ENCODE assay signal across 8 cellular contexts in the genomic region with DNA sequence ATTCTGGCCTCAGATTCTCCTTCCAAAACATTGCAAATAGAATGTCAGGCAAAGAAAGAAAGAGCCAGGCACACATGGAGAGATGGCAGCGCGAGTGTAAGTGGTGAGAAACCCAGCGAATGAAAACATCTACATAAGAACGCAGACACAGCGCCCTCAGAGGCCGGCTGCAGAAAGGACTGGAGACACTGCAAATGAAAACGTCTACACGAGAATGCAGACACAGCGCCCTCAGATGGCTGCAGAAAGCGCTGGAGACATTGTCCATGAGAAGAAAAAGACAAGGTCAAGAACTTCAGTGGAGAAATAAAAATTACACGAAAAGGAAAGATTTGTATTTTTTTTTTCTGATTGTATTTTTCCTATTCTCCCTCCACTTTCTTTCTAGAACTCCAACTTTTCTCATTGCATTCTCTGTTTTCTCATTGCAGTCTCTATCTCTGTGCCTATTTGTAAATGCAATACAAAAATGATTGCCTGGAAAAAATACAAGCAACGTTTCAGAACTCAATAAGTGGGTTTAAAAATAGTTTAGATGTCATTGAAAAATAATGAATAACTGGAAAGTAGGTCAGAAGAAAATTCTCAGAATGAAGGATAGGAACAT.
DNase-seq lines count a peak whose midpoint lies in the region; ATAC-seq and TF ChIP-seq lines count a peak whose summit lies in the region.

No MANE protein-coding gene starts in this region.

- H3K9me3 Mint-ChIP-seq in activated CD4-positive, alpha-beta T cell treated with anti-CD3 and anti-CD28 coated beads, Interleukin-2, amount 10 ng/mL, durations not matched to agents 24 days and 14 days, result no peaks in the 10 kb centered on the region

- no peak overlapping the region for H3K4me3 Mint-ChIP-seq in activated CD4-positive, alpha-beta T cell treated with anti-CD3 and anti-CD28 coated beads, Interleukin-2, amount 10 ng/mL, durations not matched to agents 24 days and 14 days

- no peak overlapping the region for H3K4me3 ChIP-seq in AG10803 (ENCODE audit: low read length)
- H3K4me3 ChIP-seq in lower leg skin (ENCODE audit: low read depth, poor library complexity, severe bottlenecking), result no peak overlapping the region

- H3K27ac Mint-ChIP-seq in activated CD4-positive, alpha-beta T cell treated with anti-CD3 and anti-CD28 coated beads, Interleukin-2, amount 10 ng/mL, durations not matched to agents 24 days and 14 days, result no peak overlapping the region

- H3K27me3 Mint-ChIP-seq in activated CD4-positive, alpha-beta T cell treated with anti-CD3 and anti-CD28 coated beads, Interleukin-2, amount 10 ng/mL, durations not matched to agents 24 days and 14 days, result peaks cover 37% of the 10 kb centered on the region

- WGBS in lower leg skin, 2 donors, result 1 to 2% methylated on average over 12 of the region's 12 CpGs

- peak; percentile 84 for ATAC-seq in GM19025 (IDR thresholded peaks at IDR 0.05; ENCODE audit: low read depth, unreplicated experiment)
- peak; percentile 85 for ATAC-seq in HG03575 (IDR thresholded peaks at IDR 0.05; ENCODE audit: extremely low read depth, insufficient number of reproducible peaks, low FRiP score, unreplicated experiment)

- H3K4me1 Mint-ChIP-seq in activated CD4-positive, alpha-beta T cell treated with anti-CD3 and anti-CD28 coated beads, Interleukin-2, amount 10 ng/mL, durations not matched to agents 24 days and 14 days, result peaks cover 8% of the 10 kb centered on the region

- TF ChIP-seq CTCF in AG10803 (conservative IDR thresholded peaks at IDR 0.05; ENCODE audit: low read length), result peak; percentile 99
- TF ChIP-seq CTCF in lower leg skin (IDR thresholded peaks at IDR 0.05), result peak in 1 of 3 donors; percentile 78

- no peak for TF ChIP-seq POLR2A in lower leg skin (IDR thresholded peaks at IDR 0.05)

- no peaks in the 10 kb centered on the region for H3K36me3 Mint-ChIP-seq in activated CD4-positive, alpha-beta T cell treated with anti-CD3 and anti-CD28 coated beads, Interleukin-2, amount 10 ng/mL, durations not matched to agents 24 days and 14 days (ENCODE audit: low read depth)

- intact Hi-C loops in activated CD4-positive, alpha-beta T cell treated with anti-CD3 and anti-CD28 coated beads, Interleukin-2, amount 10 ng/mL, durations not matched to agents 24 days and 14 days (cut with micrococcal nuclease), result loop anchor here (1.0 to 10.0 kb wide), 6 partner anchors 49 to 327 kb away; a partner anchor contains a TSS
- intact Hi-C loops in lower leg skin (cut with DNase I; ENCODE audit: low total_unique reads), result loop anchor here (5.0 kb wide), 1 partner anchor 474 kb away; no protein-coding TSS in a partner anchor

- peak; percentile 90 for DNase-seq in AG10803 (ENCODE audit: low read depth)
- peak; percentile 86 for DNase-seq in NCI-H526 treated with DMSO at 0.1 percent for 48 hours (lab: John Stamatoyannopoulos, UW)
- peak; percentile 93 for DNase-seq in activated CD4-positive, alpha-beta T cell treated with anti-CD3 and anti-CD28 coated beads, Interleukin-2, amount 10 ng/mL, durations not matched to agents 24 days and 14 days
- DNase-seq in dedifferentiated amniotic fluid mesenchymal stem cell (ENCODE audit: extremely low spot score), result peak; percentile 88
- DNase-seq in lower leg skin (ENCODE audit: low spot score in 2 of 2), result peak; percentile 86 to 95
- DNase-seq in stimulated activated CD8-positive, alpha-beta memory T cell treated with anti-CD3 and anti-CD28 coated beads, Interleukin-12 subunit alpha, Interleukin-12 subunit beta, amount 100 ng/mL, for 1 hour (ENCODE audit: low read depth), result peak; percentile 64
